ENCODE assay signal across 25 cellular contexts in the genomic region with DNA sequence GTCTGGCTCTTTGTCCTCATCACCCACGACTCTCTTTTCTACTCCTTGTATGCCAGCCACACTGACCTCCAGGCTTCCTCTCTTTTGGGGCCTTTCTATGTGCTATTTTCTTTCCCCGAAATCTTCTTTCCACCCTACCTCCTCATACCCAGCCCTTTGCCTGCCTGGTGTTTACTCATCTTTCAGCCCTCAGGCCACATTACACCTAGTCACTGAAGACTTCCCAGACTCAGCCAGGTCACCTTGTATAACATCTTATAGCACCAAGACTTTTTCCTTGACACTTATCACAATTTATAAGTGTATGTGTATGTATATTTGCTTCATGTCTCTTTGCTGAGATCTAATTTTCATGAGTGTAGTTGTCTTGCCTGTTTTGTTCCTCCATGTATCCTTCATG.
A peak's percentile ranks its signal among the peaks of the same experiment; 100 is the strongest.
DNase-seq lines count a peak whose midpoint lies in the region; ATAC-seq and TF ChIP-seq lines count a peak whose summit lies in the region.
"Had no signal": no experiment of that assay in that cellular context is flagged by ENCODE, and none has a peak within 500 bp of the region (broad histone marks: within the 10 kb centered on the region; RNA-seq: fewer than 3 reads in every experiment).

No MANE protein-coding gene starts in this region.

- no peak overlapping the region for H3K4me3 ChIP-seq in epithelial cell of esophagus (ENCODE audit: low read length)
- H3K4me3 ChIP-seq in trophoblast cell (ENCODE audit: low read depth, low read length): no peak overlapping the region
- no peak overlapping the region for H3K4me3 ChIP-seq in SJCRH30
- H3K4me3 ChIP-seq: SK-N-MC had no signal

- H3K36me3 ChIP-seq in trophoblast cell (ENCODE audit: control insufficient read depth in 1 of 2, insufficient read depth in 2 of 2, low read length in 2 of 2): no peaks in the 10 kb centered on the region
- H3K36me3 ChIP-seq in SJCRH30: no peaks in the 10 kb centered on the region
- H3K36me3 ChIP-seq: BE2C had no signal

- H2BK12ac ChIP-seq in trophoblast cell (ENCODE audit: low read length): no peak overlapping the region

- H2BK5ac ChIP-seq in trophoblast cell (ENCODE audit: low read depth, low read length, poor library complexity): no peak overlapping the region

- H3K18ac ChIP-seq in trophoblast cell (ENCODE audit: low read length): no peak overlapping the region

- H2AFZ ChIP-seq in trophoblast cell (ENCODE audit: insufficient read depth, low read length, poor library complexity): no peak overlapping the region

- H3K27me3 ChIP-seq in trophoblast cell (ENCODE audit: insufficient read depth, low read length) (no peaks in the 10 kb centered on the region), SJCRH30 (no peaks in the 10 kb centered on the region)
- H3K27me3 ChIP-seq: BE2C had no signal

- no peak overlapping the region for H3K4me2 ChIP-seq in trophoblast cell (ENCODE audit: low read length)
- H3K4me2 ChIP-seq: KMS-11 had no signal

- DNase-seq in ELR (ENCODE audit: low read depth) (peak; percentile 6), RWPE1 (ENCODE audit: low spot score) (peak; percentile 5), epithelial cell of esophagus (ENCODE audit: low read depth) (peak; percentile 64), trophoblast cell (peak; percentile 2 to 33), SJCRH30 (no peak), cerebellar cortex (ENCODE audit: low spot score) (no peak)
- DNase-seq: BE2C; CD8-positive, alpha-beta memory T cell; DMS 273 treated with DMSO at 0.1 percent for 48 hours; DMS79; EL; HCEC 1CT; NCI-H1092 treated with DMSO at 0.1 percent for 48 hours; NCI-H1436; NCI-H1930; NCI-H2107; NCI-H524; NCI-H82; NK-92 treated with Interleukin-12 subunit alpha and Interleukin-12 subunit beta, amount 100 ng/mL, for 24 hours; RPMI8226; SHP77 had no signal

- no peak overlapping the region for H4K12ac ChIP-seq in trophoblast cell (ENCODE audit: low read depth, low read length)

- no peak overlapping the region for H2AK5ac ChIP-seq in trophoblast cell (ENCODE audit: low read length)

- CTCF ChIA-PET in RWPE1 (lab: Yijun Ruan, JAX): no interaction called here

- no peak overlapping the region for H4K91ac ChIP-seq in trophoblast cell (ENCODE audit: low read depth, low read length)

- H3K4me1 ChIP-seq in trophoblast cell (ENCODE audit: control insufficient read depth in 1 of 2, insufficient read depth in 2 of 2, low read length in 2 of 2) (no peaks in the 10 kb centered on the region), SJCRH30 (no peaks in the 10 kb centered on the region)
- H3K4me1 ChIP-seq: BE2C had no signal

- H3K23ac ChIP-seq in trophoblast cell (ENCODE audit: low read length): no peak overlapping the region

- no peaks in the 10 kb centered on the region for H3K9me3 ChIP-seq in trophoblast cell (ENCODE audit: insufficient read depth, low read depth, low read length)
- no peaks in the 10 kb centered on the region for H3K9me3 ChIP-seq in SJCRH30 (replicated peaks)
- H3K9me3 ChIP-seq: BE2C had no signal

- H4K8ac ChIP-seq in trophoblast cell (ENCODE audit: low read depth, low read length): no peak overlapping the region

- H3K79me1 ChIP-seq in trophoblast cell (ENCODE audit: low read length): no peaks in the 10 kb centered on the region

- no peak overlapping the region for H3K14ac ChIP-seq in trophoblast cell (ENCODE audit: low read length)

- TF ChIP-seq CTCF in RWPE1 (conservative IDR thresholded peaks at IDR 0.05; ENCODE audit: low read depth) (no peak), epithelial cell of esophagus (IDR thresholded peaks at IDR 0.05; ENCODE audit: insufficient read depth, low read depth, low read length, missing control alignments) (no peak)

- no CpG with 5 or more reads among the region's 2 CpGs for WGBS in trophoblast cell (ENCODE audit: extremely low coverage, insufficient coverage, insufficient read length)

- H3K27ac ChIP-seq in RWPE1 (no peak overlapping the region), trophoblast cell (ENCODE audit: low read depth, low read length) (no peak overlapping the region), SJCRH30 (no peak overlapping the region)
- H3K27ac ChIP-seq: HL-60, KMS-11, SK-N-MC had no signal

- no peak for ATAC-seq in HG02973 (IDR thresholded peaks at IDR 0.05; ENCODE audit: unreplicated experiment)

- no peaks in the 10 kb centered on the region for H3K79me2 ChIP-seq in trophoblast cell (ENCODE audit: control insufficient read depth, insufficient read depth, low read length, poor library complexity)

- no peak overlapping the region for H3K4ac ChIP-seq in trophoblast cell (ENCODE audit: low read depth, low read length)

- H2BK120ac ChIP-seq in trophoblast cell (ENCODE audit: insufficient read depth, low read length, poor library complexity): no peak overlapping the region

- H3K9ac ChIP-seq in trophoblast cell (ENCODE audit: low read length): no peak overlapping the region
- H3K9ac ChIP-seq: KMS-11 had no signal

- POLR2A ChIA-PET in RWPE1 (lab: Yijun Ruan, JAX; ENCODE audit: low non-redundant PET): no interaction called here

Comparison
In these comparisons a context has a peak if more than half of its experiments do, and no peak if none do; other contexts are left out.
1. DNase-seq: peak in ELR (single experiment), RWPE1 (single experiment), epithelial cell of esophagus (single experiment) and trophoblast cell (2 of 2); none in SJCRH30 (0 of 2) and cerebellar cortex (single experiment).